20 cellular contexts compared by ENCODE assay signal in genomic region chr17:40487371-40488020, GRCh38. TPM values are rescaled to one million over a fixed set of nuclear protein-coding genes. Genes with fewer than 3 reads are reported as not detected.
DNase-seq lines count a peak whose midpoint lies in the region; ATAC-seq and TF ChIP-seq lines count a peak whose summit lies in the region.
"Had no signal": no experiment of that assay in that cellular context is flagged by ENCODE, and none has a peak within 500 bp of the region (broad histone marks: within the 10 kb centered on the region; RNA-seq: fewer than 3 reads in every experiment).

No MANE protein-coding gene starts in this region.

- H3K27ac Mint-ChIP-seq in activated CD4-positive, alpha-beta T cell treated with anti-CD3 and anti-CD28 coated beads for 36 hours, result peak overlapping the region; percentile 29
- H3K27ac Mint-ChIP-seq in activated naive CD8-positive, alpha-beta T cell treated with anti-CD3 and anti-CD28 coated beads, Interleukin-2, amount 50 U/mL, for 24 hours, result peak overlapping the region; percentile 58
- H3K27ac Mint-ChIP-seq in naive thymus-derived CD8-positive, alpha-beta T cell, result peak overlapping the region in 1 of 10 donors; percentile 57
- H3K27ac Mint-ChIP-seq in Caco-2 (ENCODE audit: unreplicated experiment), result no peak overlapping the region
- H3K27ac Mint-ChIP-seq: endodermal cell had no signal

- no peaks in the 10 kb centered on the region for H3K79me1 ChIP-seq in mesendoderm (ENCODE audit: low read length)

- TF ChIP-seq CTCF in stomach (IDR thresholded peaks at IDR 0.05) (no peak), Caco-2 (IDR thresholded peaks at IDR 0.05; ENCODE audit: insufficient read depth in 1 of 2, low read depth in 1 of 2, low read length in 1 of 2, severe bottlenecking in 1 of 2, unreplicated experiment in 1 of 2) (no peak)

- H3K18ac ChIP-seq in mesendoderm (ENCODE audit: low read length), result no peak overlapping the region

- H3K56ac ChIP-seq in mesendoderm (ENCODE audit: low read length), result peak overlapping the region; percentile 26

- H3K4me2 ChIP-seq in mesendoderm (ENCODE audit: low read length), result no peak overlapping the region

- no peak for DNase-seq in activated CD4-positive, alpha-beta T cell treated with anti-CD3 and anti-CD28 coated beads for 36 hours
- no peak for DNase-seq in activated CD4-positive, alpha-beta T cell treated with anti-CD3 and anti-CD28 coated beads, Interleukin-2, amount 50 U/mL, for 4 hours
- DNase-seq in activated naive CD8-positive, alpha-beta T cell treated with anti-CD3 and anti-CD28 coated beads, Interleukin-2, amount 50 U/mL, for 24 hours, result no peak
- no peak for DNase-seq in mesendoderm
- no peak for DNase-seq in stomach
- DNase-seq in naive thymus-derived CD8-positive, alpha-beta T cell, result no peak
- DNase-seq in NCI-H524 (lab: John Stamatoyannopoulos, UW), result no peak
- no peak for DNase-seq in Caco-2
- DNase-seq: activated CD4-positive, alpha-beta T cell treated with anti-CD3 and anti-CD28 coated beads for 48 hours; activated effector memory CD4-positive, alpha-beta T cell treated with anti-CD3 and anti-CD28 coated beads, Interleukin-2, amount 50 U/mL, for 16 hours; caudate nucleus; CD4-positive, CD25-positive, alpha-beta regulatory T cell; EL; endodermal cell; midbrain; NCI-H1694; upper lobe of left lung had no signal

- H3K27ac ChIP-seq in mesendoderm (ENCODE audit: low read depth, low read length) (no peak overlapping the region), stomach (peak overlapping the region in 4 of 5 donors; percentile 65 to 72 (median 70))
- H3K27ac ChIP-seq: 22Rv1 had no signal

- ATAC-seq in activated CD4-positive, alpha-beta T cell treated with anti-CD3 and anti-CD28 coated beads for 36 hours, result no peak
- ATAC-seq in activated naive CD8-positive, alpha-beta T cell treated with anti-CD3 and anti-CD28 coated beads, Interleukin-2, amount 50 U/mL, for 24 hours, result no peak
- no peak for ATAC-seq in naive thymus-derived CD8-positive, alpha-beta T cell
- ATAC-seq: GM12878 had no signal

- H3K36me3 Mint-ChIP-seq in activated CD4-positive, alpha-beta T cell treated with anti-CD3 and anti-CD28 coated beads for 36 hours (ENCODE audit: low read depth), result no peaks in the 10 kb centered on the region
- no peaks in the 10 kb centered on the region for H3K36me3 Mint-ChIP-seq in activated naive CD8-positive, alpha-beta T cell treated with anti-CD3 and anti-CD28 coated beads, Interleukin-2, amount 50 U/mL, for 24 hours (ENCODE audit: low read depth)
- H3K36me3 Mint-ChIP-seq in naive thymus-derived CD8-positive, alpha-beta T cell, result no peaks in the 10 kb centered on the region
- no peaks in the 10 kb centered on the region for H3K36me3 Mint-ChIP-seq in Caco-2 (ENCODE audit: insufficient read depth, unreplicated experiment)
- H3K36me3 Mint-ChIP-seq: CD4-positive, CD25-positive, alpha-beta regulatory T cell had no signal

- TF ChIP-seq EP300 in stomach (IDR thresholded peaks at IDR 0.05), result no peak

- H3K23ac ChIP-seq in mesendoderm (ENCODE audit: low read length), result no peak overlapping the region

- no peaks in the 10 kb centered on the region for H3K27me3 Mint-ChIP-seq in activated CD4-positive, alpha-beta T cell treated with anti-CD3 and anti-CD28 coated beads for 36 hours
- H3K27me3 Mint-ChIP-seq in activated naive CD8-positive, alpha-beta T cell treated with anti-CD3 and anti-CD28 coated beads, Interleukin-2, amount 50 U/mL, for 24 hours, result no peaks in the 10 kb centered on the region
- H3K27me3 Mint-ChIP-seq in naive thymus-derived CD8-positive, alpha-beta T cell, result no peaks in the 10 kb centered on the region
- no peaks in the 10 kb centered on the region for H3K27me3 Mint-ChIP-seq in Caco-2 (ENCODE audit: insufficient read depth, unreplicated experiment)

- no peak overlapping the region for H4K5ac ChIP-seq in mesendoderm (ENCODE audit: low read length)

- no CpG with 5 or more reads among the region's 7 CpGs for WGBS in mesendoderm (ENCODE audit: extremely low coverage, insufficient coverage, low lambda C conversion rate)
- WGBS in stomach, 5 donors, result 46 to 90% (median 86%) methylated on average over 2 to 7 of the region's 7 CpGs

- H3K4me3 ChIP-seq in mesendoderm (ENCODE audit: low read length) (no peak overlapping the region), stomach (no peak overlapping the region), Caco-2 (ENCODE audit: low read depth, low read length) (no peak overlapping the region)
- H3K4me3 ChIP-seq: GM12878, upper lobe of left lung had no signal

- H3K4me1 Mint-ChIP-seq in activated CD4-positive, alpha-beta T cell treated with anti-CD3 and anti-CD28 coated beads for 36 hours, result peaks cover 71% of the 10 kb centered on the region
- peaks cover 50% of the 10 kb centered on the region for H3K4me1 Mint-ChIP-seq in activated naive CD8-positive, alpha-beta T cell treated with anti-CD3 and anti-CD28 coated beads, Interleukin-2, amount 50 U/mL, for 24 hours
- H3K4me1 Mint-ChIP-seq in naive thymus-derived CD8-positive, alpha-beta T cell, result peaks cover 29 to 67% (median 50%) of the 10 kb centered on the region in 4 donors
- H3K4me1 Mint-ChIP-seq in Caco-2 (ENCODE audit: low read depth, unreplicated experiment), result peaks cover 29% of the 10 kb centered on the region

- BruUV-seq in Caco-2 (replicated peaks; lab: Mats Ljungman, UMichigan), result no TSS peak

- no peak for TF ChIP-seq POLR2A in stomach (IDR thresholded peaks at IDR 0.05)

- no peaks in the 10 kb centered on the region for H3K9me3 Mint-ChIP-seq in activated CD4-positive, alpha-beta T cell treated with anti-CD3 and anti-CD28 coated beads for 36 hours (ENCODE audit: low read depth)
- no peaks in the 10 kb centered on the region for H3K9me3 Mint-ChIP-seq in activated naive CD8-positive, alpha-beta T cell treated with anti-CD3 and anti-CD28 coated beads, Interleukin-2, amount 50 U/mL, for 24 hours
- no peaks in the 10 kb centered on the region for H3K9me3 Mint-ChIP-seq in naive thymus-derived CD8-positive, alpha-beta T cell
- H3K9me3 Mint-ChIP-seq in Caco-2 (ENCODE audit: unreplicated experiment), result no peaks in the 10 kb centered on the region
- H3K9me3 Mint-ChIP-seq: CD4-positive, CD25-positive, alpha-beta regulatory T cell; endodermal cell; T-helper 1 cell treated with Interleukin-12 subunit alpha and Interleukin-12 subunit beta and Interleukin-4 antibody, amounts not matched to agents 30 μg/mL and 1 μg/mL, for 36 hours had no signal

- H3K27me3 ChIP-seq in mesendoderm (ENCODE audit: insufficient read depth, low read length, poor library complexity) (no peaks in the 10 kb centered on the region), stomach (no peaks in the 10 kb centered on the region), Caco-2 (replicated peaks; ENCODE audit: control insufficient read depth, insufficient read depth, low read length) (no peaks in the 10 kb centered on the region)
- H3K27me3 ChIP-seq: upper lobe of left lung had no signal

- no peaks in the 10 kb centered on the region for H3K36me3 ChIP-seq in mesendoderm (ENCODE audit: control insufficient read depth, insufficient read depth, low read length)
- no peaks in the 10 kb centered on the region for H3K36me3 ChIP-seq in stomach
- H3K36me3 ChIP-seq in Caco-2 (ENCODE audit: control insufficient read depth, insufficient read depth, low read length), result no peaks in the 10 kb centered on the region
- H3K36me3 ChIP-seq: upper lobe of left lung had no signal

- intact Hi-C loops in activated CD4-positive, alpha-beta T cell treated with anti-CD3 and anti-CD28 coated beads for 36 hours (cut with DNase I, micrococcal nuclease), result no loop called here
- intact Hi-C loops in stomach (cut with DNase I; ENCODE audit: low total_unique reads), result no loop called here
- intact Hi-C loops in Caco-2 (cut with micrococcal nuclease; ENCODE audit: unreplicated experiment), result loop anchor here (5.0 kb wide), 1 partner anchor 75 kb away; no protein-coding TSS in a partner anchor

- no peak overlapping the region for H3K4me3 Mint-ChIP-seq in activated CD4-positive, alpha-beta T cell treated with anti-CD3 and anti-CD28 coated beads for 36 hours
- no peak overlapping the region for H3K4me3 Mint-ChIP-seq in activated naive CD8-positive, alpha-beta T cell treated with anti-CD3 and anti-CD28 coated beads, Interleukin-2, amount 50 U/mL, for 24 hours
- H3K4me3 Mint-ChIP-seq in naive thymus-derived CD8-positive, alpha-beta T cell, result no peak overlapping the region
- H3K4me3 Mint-ChIP-seq in Caco-2 (ENCODE audit: unreplicated experiment), result no peak overlapping the region
- H3K4me3 Mint-ChIP-seq: endodermal cell; T-helper 1 cell treated with Interleukin-12 subunit alpha and Interleukin-12 subunit beta and Interleukin-4 antibody, amounts not matched to agents 30 μg/mL and 1 μg/mL, for 36 hours had no signal

- no peaks in the 10 kb centered on the region for H3K79me2 ChIP-seq in mesendoderm (ENCODE audit: control insufficient read depth, insufficient read depth, low read length)

- H3K9me3 ChIP-seq in stomach, result no peaks in the 10 kb centered on the region
- no peaks in the 10 kb centered on the region for H3K9me3 ChIP-seq in Caco-2
- H3K9me3 ChIP-seq: upper lobe of left lung had no signal

- no peak overlapping the region for H3K4ac ChIP-seq in mesendoderm (ENCODE audit: low read depth, low read length)

- H3K4me1 ChIP-seq in mesendoderm (ENCODE audit: control insufficient read depth, low read depth, low read length) (peaks cover 35% of the 10 kb centered on the region), stomach (peaks cover 5 to 44% (median 20%) of the 10 kb centered on the region in 4 donors), Caco-2 (peaks cover 10% of the 10 kb centered on the region; the same call in 1 of the 2 replicates)

- no peak overlapping the region for H2BK5ac ChIP-seq in mesendoderm (ENCODE audit: low read length)

- POLR2A ChIA-PET in activated CD4-positive, alpha-beta T cell treated with anti-CD3 and anti-CD28 coated beads for 36 hours (lab: Charles Lee), result no interaction called here
- POLR2A ChIA-PET in naive thymus-derived CD8-positive, alpha-beta T cell (lab: Charles Lee), result interaction anchor here (0.6 to 1.6 kb wide), 3 partner anchors 19 to 134 kb away, joined by 3 to 5 read pairs (median 4); no protein-coding TSS in a partner anchor
- POLR2A ChIA-PET in Caco-2 (lab: Charles Lee), result no interaction called here

- H2BK15ac ChIP-seq in mesendoderm (replicated peaks; ENCODE audit: low read depth), result no peak overlapping the region

- no peak overlapping the region for H4K8ac ChIP-seq in mesendoderm (ENCODE audit: low read depth, low read length)

- no peak overlapping the region for H2BK120ac ChIP-seq in mesendoderm (ENCODE audit: low read depth, low read length)

- H3K9ac ChIP-seq in mesendoderm (ENCODE audit: low read length), result no peak overlapping the region

- CTCF ChIA-PET in activated CD4-positive, alpha-beta T cell treated with anti-CD3 and anti-CD28 coated beads for 36 hours (lab: Charles Lee), result interaction anchor here (0.6 to 1.2 kb wide), 3 partner anchors 72 to 296 kb away, joined by 3 to 4 read pairs (median 3); no protein-coding TSS in a partner anchor
- CTCF ChIA-PET in Caco-2 (lab: Charles Lee), result interaction anchor here (1.5 kb wide), 1 partner anchor 11 kb away, joined by 4 read pairs; no protein-coding TSS in a partner anchor

- H2AK5ac ChIP-seq in mesendoderm (ENCODE audit: low read length), result no peak overlapping the region

RNA-seq across cellular contexts. Expression of gene TNS4, which starts 13.9 kb away (rescaled TPM):
- 10 to 100 TPM; 10.8 to 12.8 TPM for total RNA-seq in activated CD4-positive, alpha-beta T cell treated with anti-CD3 and anti-CD28 coated beads for 36 hours
- polyA plus RNA-seq in mesendoderm (2013, experiment 1 of 2), result 5.7 TPM
- polyA plus RNA-seq in mesendoderm (2013, experiment 2 of 2), result 4.9 TPM
- 1 to 10 TPM in 1 of 5 donors, under 1 TPM in 3, not detected in 1; 0.18 to 3.5 (median 0.59) TPM for total RNA-seq in stomach
- 10 to 100 TPM in 1 of 3 donors, under 1 TPM in 1, not detected in 1; 0.62 to 23.2 TPM for polyA plus RNA-seq in stomach
- not detected for total RNA-seq in naive thymus-derived CD8-positive, alpha-beta T cell
- polyA plus RNA-seq in naive thymus-derived CD8-positive, alpha-beta T cell, result not detected
- 0.65 TPM in 1 of 2 replicates, not detected in the other for total RNA-seq in Caco-2 (2022)

RNA-seq across cellular contexts. Expression of gene IGFBP4, which starts 44.2 kb away (rescaled TPM):
- total RNA-seq in activated CD4-positive, alpha-beta T cell treated with anti-CD3 and anti-CD28 coated beads for 36 hours, result 10 to 100 TPM; 40.2 to 45.6 TPM
- 39.6 TPM for polyA plus RNA-seq in mesendoderm (2013, experiment 1 of 2)
- 39.0 TPM for polyA plus RNA-seq in mesendoderm (2013, experiment 2 of 2)
- total RNA-seq in stomach, result 100 to 1,000 TPM in 4 of 5 donors, 10 to 100 TPM in 1; 71.2 to 658 (median 186) TPM
- polyA plus RNA-seq in stomach, result 100 to 1,000 TPM in 2 of 3 donors, 10 to 100 TPM in 1; 77.3 to 175 (median 138) TPM
- under 1 TPM; 0.80 to 0.86 TPM for total RNA-seq in naive thymus-derived CD8-positive, alpha-beta T cell
- polyA plus RNA-seq in naive thymus-derived CD8-positive, alpha-beta T cell, result 1 to 10 TPM in 1 of 3 donors, under 1 TPM in 1, not detected in 1; 0.09 to 1.0 TPM
- total RNA-seq in Caco-2 (2022), result 35.7 and 49.1 TPM in 2 replicates

Comparison
In these comparisons a context has a peak if more than half of its experiments do, and no peak if none do; other contexts are left out.
1. RNA of gene IGFBP4, which starts 44.2 kb away (total RNA-seq): 71.2 to 658 TPM in stomach, 40.2 to 45.6 TPM in activated CD4-positive, alpha-beta T cell treated with anti-CD3 and anti-CD28 coated beads for 36 hours and 35.7 to 49.1 TPM in Caco-2; 0.80 to 0.86 TPM in naive thymus-derived CD8-positive, alpha-beta T cell; every median in the first group is over 10 times any median in the second.